14 cellular contexts compared by ENCODE assay signal in the genomic region with DNA sequence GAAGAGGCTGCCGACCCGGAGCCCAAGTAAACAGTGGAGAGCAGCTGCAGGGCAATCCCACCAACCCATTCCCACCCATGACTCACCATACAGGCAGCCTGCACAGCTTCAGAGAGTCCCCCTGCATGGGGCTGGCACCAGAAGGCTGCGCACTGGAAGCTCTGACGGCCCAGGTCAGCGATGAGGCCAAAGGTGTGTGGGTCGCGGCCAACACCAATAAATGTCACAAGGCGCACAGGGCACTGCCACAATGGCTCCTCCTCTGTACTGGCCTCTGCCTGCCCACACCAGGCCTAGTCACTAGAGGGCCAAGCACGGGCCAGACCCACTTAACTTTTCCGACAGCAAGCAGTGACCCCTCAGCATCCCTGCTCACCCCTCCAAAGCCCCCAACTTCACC. TPM values are rescaled to one million over a fixed set of nuclear protein-coding genes. Genes with fewer than 3 reads are reported as not detected.
A peak's percentile ranks its signal among the peaks of the same experiment; 100 is the strongest.
DNase-seq lines count a peak whose midpoint lies in the region; ATAC-seq lines count a peak whose summit lies in the region.
"Had no signal": no experiment of that assay in that cellular context is flagged by ENCODE, and none has a peak within 500 bp of the region (broad histone marks: within the 10 kb centered on the region; RNA-seq: fewer than 3 reads in every experiment).

No MANE protein-coding gene starts in this region.

- H3K4me3 Mint-ChIP-seq in activated T-helper 1 cell treated with anti-CD3 and anti-CD28 coated beads, Interleukin-12 subunit alpha, Interleukin-12 subunit beta, Interleukin-2, Interleukin-4 antibody, amounts not matched to agents 30 ng/mL and 10 ng/mL and 1 ng/mL, durations not matched to agents 14 hours and 24 hours and 36 hours, result no peak overlapping the region
- H3K4me3 Mint-ChIP-seq in stimulated activated memory B cell treated with anti-CD40 and anti-IgM and Interleukin-4, amounts not matched to agents 10 μg/mL and 1 μg/mL and 100 μg/mL, for 72 hours, result no peak overlapping the region
- H3K4me3 Mint-ChIP-seq: CD4-positive, alpha-beta memory T cell; GM23338 had no signal

- H3K27ac Mint-ChIP-seq in activated T-helper 1 cell treated with anti-CD3 and anti-CD28 coated beads, Interleukin-12 subunit alpha, Interleukin-12 subunit beta, Interleukin-2, Interleukin-4 antibody, amounts not matched to agents 30 ng/mL and 10 ng/mL and 1 ng/mL, durations not matched to agents 14 hours and 24 hours and 36 hours, result peak overlapping the region; percentile 47
- peak overlapping the region; percentile 20 for H3K27ac Mint-ChIP-seq in stimulated activated memory B cell treated with anti-CD40 and anti-IgM and Interleukin-4, amounts not matched to agents 10 μg/mL and 1 μg/mL and 100 μg/mL, for 72 hours
- H3K27ac Mint-ChIP-seq: GM23338 had no signal

- H3K4me1 Mint-ChIP-seq in activated T-helper 1 cell treated with anti-CD3 and anti-CD28 coated beads, Interleukin-12 subunit alpha, Interleukin-12 subunit beta, Interleukin-2, Interleukin-4 antibody, amounts not matched to agents 30 ng/mL and 10 ng/mL and 1 ng/mL, durations not matched to agents 14 hours and 24 hours and 36 hours (ENCODE audit: low read depth), result peaks cover 48% of the 10 kb centered on the region
- peaks cover 38% of the 10 kb centered on the region for H3K4me1 Mint-ChIP-seq in stimulated activated memory B cell treated with anti-CD40 and anti-IgM and Interleukin-4, amounts not matched to agents 10 μg/mL and 1 μg/mL and 100 μg/mL, for 72 hours

- intact Hi-C loops in activated T-helper 1 cell treated with anti-CD3 and anti-CD28 coated beads, Interleukin-12 subunit alpha, Interleukin-12 subunit beta, Interleukin-2, Interleukin-4 antibody, amounts not matched to agents 30 ng/mL and 10 ng/mL and 1 ng/mL, durations not matched to agents 14 hours and 24 hours and 36 hours (cut with micrococcal nuclease), result loop anchor here (10.0 kb wide), 1 partner anchor 1055 kb away; a partner anchor contains a TSS

- peak; percentile 54 for ATAC-seq in left lobe of liver
- no peak for ATAC-seq in stimulated activated memory B cell treated with anti-CD40 and anti-IgM and Interleukin-4, amounts not matched to agents 10 μg/mL and 1 μg/mL and 100 μg/mL, for 72 hours
- ATAC-seq: GM23338 had no signal

- no peaks in the 10 kb centered on the region for H3K9me3 Mint-ChIP-seq in activated T-helper 1 cell treated with anti-CD3 and anti-CD28 coated beads, Interleukin-12 subunit alpha, Interleukin-12 subunit beta, Interleukin-2, Interleukin-4 antibody, amounts not matched to agents 30 ng/mL and 10 ng/mL and 1 ng/mL, durations not matched to agents 14 hours and 24 hours and 36 hours
- H3K9me3 Mint-ChIP-seq in stimulated activated memory B cell treated with anti-CD40 and anti-IgM and Interleukin-4, amounts not matched to agents 10 μg/mL and 1 μg/mL and 100 μg/mL, for 72 hours, result no peaks in the 10 kb centered on the region
- H3K9me3 Mint-ChIP-seq: CD4-positive, alpha-beta memory T cell; GM23338 had no signal

- H3K36me3 Mint-ChIP-seq in activated T-helper 1 cell treated with anti-CD3 and anti-CD28 coated beads, Interleukin-12 subunit alpha, Interleukin-12 subunit beta, Interleukin-2, Interleukin-4 antibody, amounts not matched to agents 30 ng/mL and 10 ng/mL and 1 ng/mL, durations not matched to agents 14 hours and 24 hours and 36 hours (ENCODE audit: low read depth), result peaks cover 27% of the 10 kb centered on the region
- peaks cover 30% of the 10 kb centered on the region for H3K36me3 Mint-ChIP-seq in stimulated activated memory B cell treated with anti-CD40 and anti-IgM and Interleukin-4, amounts not matched to agents 10 μg/mL and 1 μg/mL and 100 μg/mL, for 72 hours

- no peaks in the 10 kb centered on the region for H3K27me3 Mint-ChIP-seq in activated T-helper 1 cell treated with anti-CD3 and anti-CD28 coated beads, Interleukin-12 subunit alpha, Interleukin-12 subunit beta, Interleukin-2, Interleukin-4 antibody, amounts not matched to agents 30 ng/mL and 10 ng/mL and 1 ng/mL, durations not matched to agents 14 hours and 24 hours and 36 hours (ENCODE audit: insufficient read depth)
- H3K27me3 Mint-ChIP-seq in stimulated activated memory B cell treated with anti-CD40 and anti-IgM and Interleukin-4, amounts not matched to agents 10 μg/mL and 1 μg/mL and 100 μg/mL, for 72 hours, result no peaks in the 10 kb centered on the region
- H3K27me3 Mint-ChIP-seq: CD4-positive, alpha-beta memory T cell had no signal

- no peak for DNase-seq in activated T-helper 1 cell treated with anti-CD3 and anti-CD28 coated beads, Interleukin-12 subunit alpha, Interleukin-12 subunit beta, Interleukin-2, Interleukin-4 antibody, amounts not matched to agents 30 ng/mL and 10 ng/mL and 1 ng/mL, durations not matched to agents 14 hours and 24 hours and 36 hours (ENCODE audit: low spot score)
- DNase-seq in left lobe of liver (ENCODE audit: low spot score) (peak; percentile 94), HuH-7.5 (ENCODE audit: low spot score) (no peak), SIG-M5 (lab: John Stamatoyannopoulos, UW) (no peak)
- DNase-seq: BE2C; CD4-positive, alpha-beta memory T cell; DMS79; KG1; NCI-H1105; NCI-H1694 treated with DMSO at 0.1 percent for 48 hours; NCI-H69; NK-92 treated with Interleukin-12 subunit alpha and Interleukin-12 subunit beta, amount 100 ng/mL, for 24 hours had no signal

RNA-seq across cellular contexts. Expression of a gene that starts 3.0 kb away (rescaled TPM):
- 55.6 and 59.2 TPM in 2 replicates for total RNA-seq in activated T-helper 1 cell treated with anti-CD3 and anti-CD28 coated beads, Interleukin-12 subunit alpha, Interleukin-12 subunit beta, Interleukin-2, Interleukin-4 antibody, amounts not matched to agents 30 ng/mL and 10 ng/mL and 1 ng/mL, durations not matched to agents 14 hours and 24 hours and 36 hours
- 19.5 TPM for total RNA-seq in left lobe of liver

RNA-seq across cellular contexts. Expression of a gene that starts 4.2 kb away (rescaled TPM):
- total RNA-seq in activated T-helper 1 cell treated with anti-CD3 and anti-CD28 coated beads, Interleukin-12 subunit alpha, Interleukin-12 subunit beta, Interleukin-2, Interleukin-4 antibody, amounts not matched to agents 30 ng/mL and 10 ng/mL and 1 ng/mL, durations not matched to agents 14 hours and 24 hours and 36 hours, result 17.2 and 21.2 TPM in 2 replicates
- total RNA-seq in left lobe of liver, result 14.1 TPM

RNA-seq across cellular contexts. Expression of a gene that starts 4.4 kb away (rescaled TPM):
- 94.3 and 107 TPM in 2 replicates for total RNA-seq in activated T-helper 1 cell treated with anti-CD3 and anti-CD28 coated beads, Interleukin-12 subunit alpha, Interleukin-12 subunit beta, Interleukin-2, Interleukin-4 antibody, amounts not matched to agents 30 ng/mL and 10 ng/mL and 1 ng/mL, durations not matched to agents 14 hours and 24 hours and 36 hours
- total RNA-seq in left lobe of liver, result 32.0 TPM

RNA-seq across cellular contexts. Expression of a gene that starts 12.8 kb away (rescaled TPM):
- 12.7 and 16.1 TPM in 2 replicates for total RNA-seq in activated T-helper 1 cell treated with anti-CD3 and anti-CD28 coated beads, Interleukin-12 subunit alpha, Interleukin-12 subunit beta, Interleukin-2, Interleukin-4 antibody, amounts not matched to agents 30 ng/mL and 10 ng/mL and 1 ng/mL, durations not matched to agents 14 hours and 24 hours and 36 hours
- 11.3 TPM for total RNA-seq in left lobe of liver
